Comparison of ENCODE assay signal across 19 cellular contexts in the genomic region with DNA sequence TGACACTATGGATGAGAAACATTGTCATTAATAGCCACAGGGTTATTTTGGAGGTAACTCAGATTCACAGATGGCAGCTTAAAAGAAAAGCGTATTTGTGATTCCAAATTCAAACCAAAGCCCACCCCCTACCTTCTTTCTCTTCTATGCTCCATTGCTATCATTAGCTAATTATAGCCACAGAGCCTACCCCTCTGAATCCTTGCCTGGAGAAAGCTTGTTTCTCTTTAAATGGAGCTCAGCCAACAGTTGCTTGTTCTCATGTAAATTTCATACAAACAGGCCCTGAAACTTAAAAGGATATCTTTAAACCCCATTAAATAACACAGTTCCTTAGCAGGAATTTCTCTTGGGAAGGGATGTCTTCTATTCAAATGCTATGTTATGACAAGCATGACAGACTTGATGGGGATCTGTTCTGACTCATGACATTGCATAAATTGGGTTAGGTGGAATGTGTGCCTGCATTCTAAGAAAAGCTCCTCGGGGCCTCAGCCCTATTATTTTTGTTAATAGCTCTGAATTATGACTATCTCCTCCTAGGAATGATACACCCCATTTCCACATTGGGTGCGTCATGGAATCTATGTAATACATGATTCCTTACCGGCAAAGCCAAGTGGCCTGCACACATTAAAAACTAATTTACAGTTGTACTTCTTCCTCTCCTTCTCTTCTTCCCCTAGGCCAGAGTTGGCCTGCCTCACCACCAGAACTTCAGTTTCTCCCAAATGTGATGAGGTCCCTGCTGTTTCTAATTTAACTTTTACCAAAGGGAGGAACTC.
DNase-seq lines count a peak whose midpoint lies in the region; ATAC-seq, FAIRE-seq and TF ChIP-seq lines count a peak whose summit lies in the region.
"Had no signal": no experiment of that assay in that cellular context is flagged by ENCODE, and none has a peak within 500 bp of the region (broad histone marks: within the 10 kb centered on the region; RNA-seq: fewer than 3 reads in every experiment).

No MANE protein-coding gene starts in this region.

- no peak for FAIRE-seq in HTR-8/SVneo (lab: Jason Lieb, UNC)
- no peak for FAIRE-seq in astrocyte (lab: Jason Lieb, UNC)
- FAIRE-seq: D721Med, K562 had no signal

- no peaks in the 10 kb centered on the region for H4K20me1 ChIP-seq in astrocyte (ENCODE audit: insufficient read depth, low read length)

- H3K4me1 ChIP-seq in astrocyte (ENCODE audit: insufficient read depth, low read length) (no peaks in the 10 kb centered on the region), stomach smooth muscle (ENCODE audit: control insufficient read depth, insufficient read depth, low read length) (peaks cover 11% of the 10 kb centered on the region), upper lobe of right lung (no peaks in the 10 kb centered on the region)
- H3K4me1 ChIP-seq: esophagus squamous epithelium had no signal

- H3K79me2 ChIP-seq in astrocyte (ENCODE audit: insufficient read depth, low read length) = no peaks in the 10 kb centered on the region

- no peaks in the 10 kb centered on the region for H3K36me3 Mint-ChIP-seq in astrocyte (ENCODE audit: low read depth, unreplicated experiment)

- peaks cover 19% of the 10 kb centered on the region for H3K4me1 Mint-ChIP-seq in astrocyte (ENCODE audit: low read depth, unreplicated experiment)

- no peaks in the 10 kb centered on the region for H3K27me3 ChIP-seq in astrocyte (ENCODE audit: insufficient read depth, low read length)
- no peaks in the 10 kb centered on the region for H3K27me3 ChIP-seq in stomach smooth muscle (ENCODE audit: control insufficient read depth in 1 of 2, insufficient read depth in 2 of 2, low read length in 2 of 2)
- no peaks in the 10 kb centered on the region for H3K27me3 ChIP-seq in upper lobe of right lung
- H3K27me3 ChIP-seq: esophagus squamous epithelium had no signal

- H3K36me3 ChIP-seq in astrocyte (ENCODE audit: insufficient read depth, low read length) (no peaks in the 10 kb centered on the region), stomach smooth muscle (ENCODE audit: control insufficient read depth in 2 of 2, insufficient read depth in 2 of 2, low read length in 2 of 2) (no peaks in the 10 kb centered on the region), upper lobe of right lung (no peaks in the 10 kb centered on the region)
- H3K36me3 ChIP-seq: esophagus squamous epithelium, left ventricle myocardium inferior had no signal

- H3K4me3 ChIP-seq in astrocyte (ENCODE audit: insufficient read depth, low read depth, low read length) (no peak overlapping the region), stomach smooth muscle (ENCODE audit: low read length in 2 of 2) (peak overlapping the region in 1 of 2 donors; percentile 9), upper lobe of right lung (no peak overlapping the region)
- H3K4me3 ChIP-seq: esophagus squamous epithelium, K562, left ventricle myocardium inferior had no signal

- H3K27ac ChIP-seq in astrocyte (ENCODE audit: low read depth, low read length) (no peak overlapping the region), stomach smooth muscle (ENCODE audit: low read length) (peak overlapping the region; percentile 50), upper lobe of right lung (no peak overlapping the region)
- H3K27ac ChIP-seq: C4-2B, esophagus squamous epithelium, left ventricle myocardium inferior had no signal

- H3K4me3 Mint-ChIP-seq in astrocyte (ENCODE audit: unreplicated experiment) = no peak overlapping the region

- no peaks in the 10 kb centered on the region for H3K9me3 Mint-ChIP-seq in astrocyte (ENCODE audit: unreplicated experiment)

- peaks cover 4% of the 10 kb centered on the region for H3K27me3 Mint-ChIP-seq in astrocyte (ENCODE audit: low read depth, unreplicated experiment)

- H2AFZ ChIP-seq in astrocyte (ENCODE audit: low read depth, low read length) = no peak overlapping the region

- DNase-seq in HTR-8/SVneo (ENCODE audit: insufficient read length, low spot score) (peak; percentile 36), astrocyte (ENCODE audit: low read depth) (no peak), kidney tubule cell (ENCODE audit: low spot score) (peak; percentile 44), upper lobe of right lung (no peak), globus pallidus (ENCODE audit: low spot score) (no peak)
- DNase-seq: activated CD4-positive, alpha-beta T cell treated with anti-CD3 and anti-CD28 coated beads, Interleukin-2, amount 50 U/mL, for 48 hours; activated gamma-delta T cell treated with Interleukin-2 at 50 U/mL for 16 hours; effector CD8-positive, alpha-beta T cell; esophagus squamous epithelium; glutamatergic neuron; left ventricle myocardium inferior; NCI-H1436 treated with DMSO at 0.1 percent for 48 hours; stimulated activated CD8-positive, alpha-beta memory T cell treated with anti-CD3 and anti-CD28 coated beads, Interleukin-4, amount 100 ng/mL, for 48 hours; T-helper 2 cell had no signal

- H3K9ac ChIP-seq in astrocyte (ENCODE audit: low read length) = no peak overlapping the region
- H3K9ac ChIP-seq in stomach smooth muscle (ENCODE audit: low read length in 2 of 2) = no peak overlapping the region

- peak overlapping the region; percentile 80 for H3K27ac Mint-ChIP-seq in astrocyte (ENCODE audit: unreplicated experiment)

- intact Hi-C loops in upper lobe of right lung (cut with DNase I) = no loop called here

- no peaks in the 10 kb centered on the region for H3K9me3 ChIP-seq in astrocyte (ENCODE audit: insufficient read depth, low read depth, low read length)
- H3K9me3 ChIP-seq in stomach smooth muscle (ENCODE audit: control insufficient read depth in 2 of 2, low read length in 2 of 2) = no peaks in the 10 kb centered on the region
- no peaks in the 10 kb centered on the region for H3K9me3 ChIP-seq in upper lobe of right lung
- H3K9me3 ChIP-seq: esophagus squamous epithelium, left ventricle myocardium inferior had no signal

- ATAC-seq in GM21423 (IDR thresholded peaks at IDR 0.05; ENCODE audit: unreplicated experiment) (no peak), upper lobe of right lung (no peak)
- ATAC-seq: K562 had no signal

- no peak overlapping the region for H3K4me2 ChIP-seq in astrocyte (ENCODE audit: low read length)

- TF ChIP-seq CTCF in astrocyte (IDR thresholded peaks at IDR 0.05; ENCODE audit: insufficient read depth, low read depth, low read length) (no peak), upper lobe of right lung (IDR thresholded peaks at IDR 0.05) (no peak)

Comparison
In these comparisons a context has a peak if more than half of its experiments do, and no peak if none do; other contexts are left out.
1. DNase-seq: peak in HTR-8/SVneo (single experiment) and kidney tubule cell (single experiment); none in astrocyte (single experiment), upper lobe of right lung (single experiment) and globus pallidus (single experiment).